ENCODE assay signal across 18 cellular contexts in genomic region chr1:18199462-18199861, GRCh38.
DNase-seq lines count a peak whose midpoint lies in the region; ATAC-seq, FAIRE-seq and TF ChIP-seq lines count a peak whose summit lies in the region.
"Had no signal": no experiment of that assay in that cellular context is flagged by ENCODE, and none has a peak within 500 bp of the region (broad histone marks: within the 10 kb centered on the region; RNA-seq: fewer than 3 reads in every experiment).

No MANE protein-coding gene starts in this region.

- H3K36me3 ChIP-seq in BE2C = no peaks in the 10 kb centered on the region
- H3K36me3 ChIP-seq: esophagus muscularis mucosa had no signal

- no peaks in the 10 kb centered on the region for H3K4me1 ChIP-seq in BE2C
- H3K4me1 ChIP-seq: esophagus muscularis mucosa had no signal

- no peaks in the 10 kb centered on the region for H3K27me3 ChIP-seq in BE2C

- no peak for ATAC-seq in GM21381 (IDR thresholded peaks at IDR 0.05; ENCODE audit: unreplicated experiment)
- ATAC-seq: stimulated activated memory B cell treated with anti-CD40 and anti-IgM and Interleukin-4, amounts not matched to agents 10 μg/mL and 1 μg/mL and 100 μg/mL, for 72 hours had no signal

- TF ChIP-seq CTCF in BE2C (IDR thresholded peaks at IDR 0.05; ENCODE audit: low read depth, low read length) = no peak

- peak; percentile 26 for DNase-seq in BE2C
- DNase-seq in NCI-H1105 (lab: John Stamatoyannopoulos, UW) = peak; percentile 93
- peak; percentile 84 for DNase-seq in NCI-H510A (lab: John Stamatoyannopoulos, UW)
- DNase-seq in cerebellar cortex (ENCODE audit: low spot score) = peak; percentile 76
- DNase-seq in RCC 7860 (ENCODE audit: low spot score) = no peak
- DNase-seq in HUDEP-2 (lab: John Stamatoyannopoulos, UW; ENCODE audit: unreplicated experiment in 76 of 76) = no peak
- no peak for DNase-seq in NCI-H226
- DNase-seq: ACHN; activated CD4-positive, alpha-beta T cell treated with anti-CD3 and anti-CD28 coated beads for 48 hours; activated naive CD4-positive, alpha-beta T cell treated with anti-CD3 and anti-CD28 coated beads, Interleukin-2, amount 50 U/mL, for 16 hours; CD4-positive, alpha-beta memory T cell; GF-D8; kidney glomerular epithelial cell; SIG-M5; T-helper 9 cell had no signal

- no peak for FAIRE-seq in RCC 7860 (lab: Jason Lieb, UNC)

- H3K9me3 ChIP-seq in BE2C = no peaks in the 10 kb centered on the region
- H3K9me3 ChIP-seq: esophagus muscularis mucosa had no signal

- no peak overlapping the region for H3K4me3 ChIP-seq in BE2C (ENCODE audit: low read depth, low read length)
- H3K4me3 ChIP-seq: esophagus muscularis mucosa had no signal

Comparison
In these comparisons a context has a peak if more than half of its experiments do, and no peak if none do; other contexts are left out.
1. DNase-seq: peak in BE2C (single experiment), NCI-H1105 (single experiment), NCI-H510A (single experiment) and cerebellar cortex (single experiment); none in RCC 7860 (single experiment), HUDEP-2 (0 of 76) and NCI-H226 (single experiment).